In the genomic region with DNA sequence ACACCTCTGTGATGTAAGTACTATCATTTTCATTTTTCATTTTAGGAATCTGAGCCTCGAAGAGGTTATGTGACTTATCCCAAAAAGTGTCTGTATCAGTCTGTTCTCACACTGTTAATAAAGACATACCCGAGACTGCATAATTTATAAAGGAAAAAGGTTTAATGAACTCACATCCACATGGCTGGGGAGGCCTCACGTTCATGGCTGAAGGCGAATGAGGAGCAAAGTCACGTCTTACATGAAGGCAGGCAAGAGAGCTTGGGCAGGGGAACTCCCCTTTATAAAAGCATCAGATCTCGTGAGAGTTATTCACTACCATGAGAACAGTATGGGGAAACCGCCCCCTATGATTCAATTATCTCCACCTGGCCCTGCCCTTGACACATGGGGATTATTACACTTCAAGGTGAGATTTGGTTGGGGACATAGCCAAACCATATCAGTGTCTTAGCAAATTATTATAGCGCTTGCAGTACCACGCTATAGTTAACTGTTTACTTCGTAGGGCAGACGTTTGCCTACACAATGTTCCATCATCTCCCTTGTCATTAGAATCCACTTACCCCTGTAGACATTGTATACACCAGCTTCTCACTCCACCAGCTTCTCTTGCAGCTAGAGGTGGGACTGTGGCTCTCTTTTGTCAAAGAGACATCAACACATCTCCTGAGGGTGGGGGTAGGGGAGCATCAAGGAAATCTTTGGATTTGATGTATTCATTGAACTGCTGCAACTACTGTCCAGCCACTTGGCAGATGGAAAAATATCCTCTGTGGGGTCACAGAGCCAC, we compare ENCODE assay signal across 22 cellular contexts.
"Had no signal": no experiment of that assay in that cellular context is flagged by ENCODE, and none has a peak within 500 bp of the region (broad histone marks: within the 10 kb centered on the region; RNA-seq: fewer than 3 reads in every experiment).

No MANE protein-coding gene starts in this region.

- H3K27me3 Mint-ChIP-seq: activated CD4-positive, alpha-beta memory T cell treated with anti-CD3 and anti-CD28 coated beads for 36 hours; activated CD4-positive, alpha-beta T cell treated with anti-CD3 and anti-CD28 coated beads, Interleukin-2, amount 10 ng/mL, durations not matched to agents 7 days and 5 days; activated naive CD8-positive, alpha-beta T cell; activated T-helper 17 cell treated with anti-CD3 and anti-CD28 coated beads, Interleukin-2, amount 50 U/mL, for 72 hours; T-helper 17 cell had no signal

- FAIRE-seq: RCC 7860 had no signal

- H3K9me3 Mint-ChIP-seq: activated CD4-positive, alpha-beta memory T cell treated with anti-CD3 and anti-CD28 coated beads for 36 hours had no signal

- DNase-seq: activated CD4-positive, alpha-beta memory T cell treated with anti-CD3 and anti-CD28 coated beads for 36 hours; activated CD4-positive, alpha-beta T cell treated with anti-CD3 and anti-CD28 coated beads, Interleukin-2, amount 10 ng/mL, durations not matched to agents 7 days and 5 days; activated CD4-positive, CD25-positive, alpha-beta regulatory T cell; activated CD8-positive, alpha-beta memory T cell treated with anti-CD3 and anti-CD28 coated beads for 24 hours; activated gamma-delta T cell; activated naive CD4-positive, alpha-beta T cell treated with anti-CD3 and anti-CD28 coated beads for 36 hours; activated T-cell treated with anti-CD3 and anti-CD28 coated beads for 4 hours; activated T-cell treated with anti-CD3 and anti-CD28 coated beads, Interleukin-2, amount 50 U/mL, for 48 hours; cerebellar nuclear complex; NCI-H1048; NCI-H1417; NCI-H1694 treated with DMSO at 0.1 percent for 48 hours; NCI-H2029 treated with DMSO at 0.1 percent for 48 hours; NCI-H446; NCI-H524; PC-3; SHP77; T-helper 17 cell had no signal

- ATAC-seq: activated T-helper 17 cell treated with anti-CD3 and anti-CD28 coated beads, Interleukin-2, amount 50 U/mL, for 72 hours; PC-3; T-helper 17 cell had no signal

- H3K36me3 Mint-ChIP-seq: activated CD4-positive, alpha-beta memory T cell treated with anti-CD3 and anti-CD28 coated beads for 36 hours had no signal

- H3K27ac Mint-ChIP-seq: activated CD4-positive, alpha-beta memory T cell treated with anti-CD3 and anti-CD28 coated beads for 36 hours; activated naive CD4-positive, alpha-beta T cell treated with anti-CD3 and anti-CD28 coated beads for 36 hours; activated naive CD8-positive, alpha-beta T cell; T-helper 17 cell had no signal

- H3K4me3 Mint-ChIP-seq: activated CD4-positive, alpha-beta memory T cell treated with anti-CD3 and anti-CD28 coated beads for 36 hours; activated CD4-positive, alpha-beta T cell treated with anti-CD3 and anti-CD28 coated beads, Interleukin-2, amount 10 ng/mL, durations not matched to agents 7 days and 5 days; activated naive CD4-positive, alpha-beta T cell treated with anti-CD3 and anti-CD28 coated beads for 36 hours; activated naive CD8-positive, alpha-beta T cell; T-helper 17 cell had no signal

- H3K27ac ChIP-seq: VCaP had no signal
